Comparison of ENCODE assay signal across 1 cellular context in the genomic region with DNA sequence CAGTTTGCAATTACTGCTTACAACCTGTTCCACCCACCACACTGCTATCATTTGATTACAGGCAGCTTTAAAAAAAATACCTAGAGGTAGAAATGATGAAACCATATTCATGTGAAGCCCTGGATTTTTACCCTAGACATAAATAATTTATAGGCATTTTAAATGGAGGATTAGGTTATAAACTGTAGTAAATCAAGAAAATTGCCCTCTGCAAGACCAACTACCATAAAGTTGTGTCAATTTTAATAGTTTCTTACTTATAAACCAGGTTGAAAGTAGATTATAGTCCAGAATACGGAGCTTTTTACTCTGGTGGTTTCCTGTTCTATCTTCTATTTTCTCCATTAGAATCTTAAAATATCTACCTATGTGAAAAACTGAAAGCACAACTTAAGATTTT.
TF ChIP-seq lines count a peak whose summit lies in the region.

No MANE protein-coding gene starts in this region.

TF ChIP-seq in GM12878, 131 proteins besides CTCF, POLR2A, EP300 and RAD21:
- TF ChIP-seq ZNF384 (IDR thresholded peaks at IDR 0.05; ENCODE audit: borderline replicate concordance, low read depth, low read length) (no peak), ASH2L (IDR thresholded peaks at IDR 0.05; ENCODE audit: borderline replicate concordance, low read depth) (no peak), EGR1 (IDR thresholded peaks at IDR 0.05; ENCODE audit: borderline replicate concordance in 1 of 2, low read depth in 2 of 2, low read length in 2 of 2) (no peak), RB1 (IDR thresholded peaks at IDR 0.05; ENCODE audit: borderline replicate concordance) (no peak), WRNIP1 (IDR thresholded peaks at IDR 0.05; ENCODE audit: borderline replicate concordance, low read depth, low read length) (no peak), ZZZ3 (IDR thresholded peaks at IDR 0.05; ENCODE audit: control insufficient read depth, insufficient read length, low read depth) (no peak), POLR2AphosphoS2 (IDR thresholded peaks at IDR 0.05; ENCODE audit: low read depth, low read length) (no peak), SPI1 (IDR thresholded peaks at IDR 0.05; ENCODE audit: borderline replicate concordance, insufficient read depth, low read depth, low read length) (no peak), TBL1XR1 (IDR thresholded peaks at IDR 0.05; ENCODE audit: low read depth, low read length) (no peak), HDGF (IDR thresholded peaks at IDR 0.05) (no peak), SMC3 (IDR thresholded peaks at IDR 0.05; ENCODE audit: borderline replicate concordance, low read length) (no peak), NRF1 (conservative IDR thresholded peaks at IDR 0.05; ENCODE audit: low read depth, low read length) (no peak)
- TF ChIP-seq, protein P1, sequence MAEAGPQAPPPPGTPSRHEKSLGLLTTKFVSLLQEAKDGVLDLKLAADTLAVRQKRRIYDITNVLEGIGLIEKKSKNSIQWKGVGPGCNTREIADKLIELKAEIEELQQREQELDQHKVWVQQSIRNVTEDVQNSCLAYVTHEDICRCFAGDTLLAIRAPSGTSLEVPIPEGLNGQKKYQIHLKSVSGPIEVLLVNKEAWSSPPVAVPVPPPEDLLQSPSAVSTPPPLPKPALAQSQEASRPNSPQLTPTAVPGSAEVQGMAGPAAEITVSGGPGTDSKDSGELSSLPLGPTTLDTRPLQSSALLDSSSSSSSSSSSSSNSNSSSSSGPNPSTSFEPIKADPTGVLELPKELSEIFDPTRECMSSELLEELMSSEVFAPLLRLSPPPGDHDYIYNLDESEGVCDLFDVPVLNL (IDR thresholded peaks at IDR 0.05; ENCODE audit: low read depth, low read length): no peak
- TF ChIP-seq, protein P2, sequence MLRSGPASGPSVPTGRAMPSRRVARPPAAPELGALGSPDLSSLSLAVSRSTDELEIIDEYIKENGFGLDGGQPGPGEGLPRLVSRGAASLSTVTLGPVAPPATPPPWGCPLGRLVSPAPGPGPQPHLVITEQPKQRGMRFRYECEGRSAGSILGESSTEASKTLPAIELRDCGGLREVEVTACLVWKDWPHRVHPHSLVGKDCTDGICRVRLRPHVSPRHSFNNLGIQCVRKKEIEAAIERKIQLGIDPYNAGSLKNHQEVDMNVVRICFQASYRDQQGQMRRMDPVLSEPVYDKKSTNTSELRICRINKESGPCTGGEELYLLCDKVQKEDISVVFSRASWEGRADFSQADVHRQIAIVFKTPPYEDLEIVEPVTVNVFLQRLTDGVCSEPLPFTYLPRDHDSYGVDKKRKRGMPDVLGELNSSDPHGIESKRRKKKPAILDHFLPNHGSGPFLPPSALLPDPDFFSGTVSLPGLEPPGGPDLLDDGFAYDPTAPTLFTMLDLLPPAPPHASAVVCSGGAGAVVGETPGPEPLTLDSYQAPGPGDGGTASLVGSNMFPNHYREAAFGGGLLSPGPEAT (IDR thresholded peaks at IDR 0.05; ENCODE audit: low read depth): no peak
- TF ChIP-seq, protein P3, sequence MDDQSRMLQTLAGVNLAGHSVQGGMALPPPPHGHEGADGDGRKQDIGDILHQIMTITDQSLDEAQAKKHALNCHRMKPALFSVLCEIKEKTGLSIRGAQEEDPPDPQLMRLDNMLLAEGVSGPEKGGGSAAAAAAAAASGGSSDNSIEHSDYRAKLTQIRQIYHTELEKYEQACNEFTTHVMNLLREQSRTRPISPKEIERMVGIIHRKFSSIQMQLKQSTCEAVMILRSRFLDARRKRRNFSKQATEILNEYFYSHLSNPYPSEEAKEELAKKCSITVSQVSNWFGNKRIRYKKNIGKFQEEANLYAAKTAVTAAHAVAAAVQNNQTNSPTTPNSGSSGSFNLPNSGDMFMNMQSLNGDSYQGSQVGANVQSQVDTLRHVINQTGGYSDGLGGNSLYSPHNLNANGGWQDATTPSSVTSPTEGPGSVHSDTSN (IDR thresholded peaks at IDR 0.05; ENCODE audit: insufficient replicate concordance, low read depth, low read length): no peak
- TF ChIP-seq, protein P4, sequence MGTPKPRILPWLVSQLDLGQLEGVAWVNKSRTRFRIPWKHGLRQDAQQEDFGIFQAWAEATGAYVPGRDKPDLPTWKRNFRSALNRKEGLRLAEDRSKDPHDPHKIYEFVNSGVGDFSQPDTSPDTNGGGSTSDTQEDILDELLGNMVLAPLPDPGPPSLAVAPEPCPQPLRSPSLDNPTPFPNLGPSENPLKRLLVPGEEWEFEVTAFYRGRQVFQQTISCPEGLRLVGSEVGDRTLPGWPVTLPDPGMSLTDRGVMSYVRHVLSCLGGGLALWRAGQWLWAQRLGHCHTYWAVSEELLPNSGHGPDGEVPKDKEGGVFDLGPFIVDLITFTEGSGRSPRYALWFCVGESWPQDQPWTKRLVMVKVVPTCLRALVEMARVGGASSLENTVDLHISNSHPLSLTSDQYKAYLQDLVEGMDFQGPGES (IDR thresholded peaks at IDR 0.05): no peak
TF ChIP-seq in GM12878: peak in this region for 0.
